8 cellular contexts compared by ENCODE assay signal in genomic region chr19:38900220-38900629, GRCh38. TPM values are rescaled to one million over a fixed set of nuclear protein-coding genes. Genes with fewer than 3 reads are reported as not detected.
A peak's percentile ranks its signal among the peaks of the same experiment; 100 is the strongest.
DNase-seq lines count a peak whose midpoint lies in the region; ATAC-seq lines count a peak whose summit lies in the region.

No MANE protein-coding gene starts in this region.

- WGBS in thymus: 6% methylated on average over 7 of the region's 7 CpGs

- H3K36me3 ChIP-seq in thymus (ENCODE audit: control insufficient read depth, insufficient read depth): peaks cover 9% of the 10 kb centered on the region

- H3K27ac ChIP-seq in layer of hippocampus (ENCODE audit: low read depth, low read length) (peak overlapping the region; percentile 94), thymus (ENCODE audit: low read depth) (peak overlapping the region; percentile 78)

- peaks cover 40% of the 10 kb centered on the region for H3K4me1 Mint-ChIP-seq in activated CD8-positive, alpha-beta memory T cell treated with anti-CD3 and anti-CD28 coated beads, Interleukin-2, amount 10 ng/mL, durations not matched to agents 7 days and 5 days
- H3K4me1 Mint-ChIP-seq in activated naive CD8-positive, alpha-beta T cell (ENCODE audit: low read depth): peaks cover 42% of the 10 kb centered on the region

- H3K4me3 Mint-ChIP-seq in activated CD8-positive, alpha-beta memory T cell treated with anti-CD3 and anti-CD28 coated beads, Interleukin-2, amount 10 ng/mL, durations not matched to agents 7 days and 5 days: peak overlapping the region; percentile 97
- H3K4me3 Mint-ChIP-seq in activated naive CD8-positive, alpha-beta T cell: peak overlapping the region; percentile 99

- H3K9me3 Mint-ChIP-seq in activated CD8-positive, alpha-beta memory T cell treated with anti-CD3 and anti-CD28 coated beads, Interleukin-2, amount 10 ng/mL, durations not matched to agents 7 days and 5 days (ENCODE audit: low read depth): no peaks in the 10 kb centered on the region
- H3K9me3 Mint-ChIP-seq in activated naive CD8-positive, alpha-beta T cell (ENCODE audit: low read depth): no peaks in the 10 kb centered on the region

- peaks cover 28% of the 10 kb centered on the region for H3K36me3 Mint-ChIP-seq in activated CD8-positive, alpha-beta memory T cell treated with anti-CD3 and anti-CD28 coated beads, Interleukin-2, amount 10 ng/mL, durations not matched to agents 7 days and 5 days
- H3K36me3 Mint-ChIP-seq in activated naive CD8-positive, alpha-beta T cell: peaks cover 4% of the 10 kb centered on the region

- DNase-seq in activated CD8-positive, alpha-beta memory T cell treated with anti-CD3 and anti-CD28 coated beads, Interleukin-2, amount 10 ng/mL, durations not matched to agents 7 days and 5 days: no peak
- no peak for DNase-seq in activated CD8-positive, alpha-beta memory T cell treated with anti-CD3 and anti-CD28 coated beads for 24 hours
- no peak for DNase-seq in NCI-H524 treated with DMSO at 0.1 percent for 48 hours (lab: John Stamatoyannopoulos, UW)
- DNase-seq in SKM-1 treated with dmso at 0.1 percent for 144 hours (lab: John Stamatoyannopoulos, UW; ENCODE audit: unreplicated experiment): no peak

- CTCF ChIA-PET in activated CD8-positive, alpha-beta memory T cell treated with anti-CD3 and anti-CD28 coated beads, Interleukin-2, amount 10 ng/mL, durations not matched to agents 7 days and 5 days (lab: Charles Lee): interaction anchor here (0.6 to 4.0 kb wide), 10 partner anchors 13 to 581 kb away, joined by 3 to 34 read pairs (median 4); partner anchors contain the start of genes FAM98C, MRPS12 and SARS2

- H3K4me1 ChIP-seq in thymus (ENCODE audit: control insufficient read depth, insufficient read depth, low read length): peaks cover 6% of the 10 kb centered on the region

- no peak for ATAC-seq in activated CD8-positive, alpha-beta memory T cell treated with anti-CD3 and anti-CD28 coated beads, Interleukin-2, amount 10 ng/mL, durations not matched to agents 7 days and 5 days
- no peak for ATAC-seq in GM19455 (IDR thresholded peaks at IDR 0.05; ENCODE audit: unreplicated experiment)

- peak overlapping the region; percentile 92 for H3K27ac Mint-ChIP-seq in activated CD8-positive, alpha-beta memory T cell treated with anti-CD3 and anti-CD28 coated beads, Interleukin-2, amount 10 ng/mL, durations not matched to agents 7 days and 5 days
- peak overlapping the region; percentile 96 for H3K27ac Mint-ChIP-seq in activated naive CD8-positive, alpha-beta T cell

- H3K27me3 ChIP-seq in layer of hippocampus (ENCODE audit: control insufficient read depth, insufficient read depth, low read length) (no peaks in the 10 kb centered on the region), thymus (ENCODE audit: control insufficient read depth, insufficient read depth) (no peaks in the 10 kb centered on the region)

- H3K4me3 ChIP-seq in thymus (ENCODE audit: low read length): peak overlapping the region; percentile 84

- H3K9me3 ChIP-seq in thymus (ENCODE audit: control insufficient read depth): no peaks in the 10 kb centered on the region

- H3K27me3 Mint-ChIP-seq in activated CD8-positive, alpha-beta memory T cell treated with anti-CD3 and anti-CD28 coated beads, Interleukin-2, amount 10 ng/mL, durations not matched to agents 7 days and 5 days: no peaks in the 10 kb centered on the region
- no peaks in the 10 kb centered on the region for H3K27me3 Mint-ChIP-seq in activated naive CD8-positive, alpha-beta T cell

RNA-seq across cellular contexts. Expression of gene NFKBIB, which starts 0.5 kb away (rescaled TPM):
- total RNA-seq in activated CD8-positive, alpha-beta memory T cell treated with anti-CD3 and anti-CD28 coated beads, Interleukin-2, amount 10 ng/mL, durations not matched to agents 7 days and 5 days: 10 to 100 TPM; 44.7 to 65.7 TPM
- 23.6 TPM for polyA plus RNA-seq in thymus

RNA-seq across cellular contexts. Expression of gene SIRT2, which starts 0.8 kb away (rescaled TPM):
- total RNA-seq in activated CD8-positive, alpha-beta memory T cell treated with anti-CD3 and anti-CD28 coated beads, Interleukin-2, amount 10 ng/mL, durations not matched to agents 7 days and 5 days: 10 to 100 TPM; 47.1 to 47.8 TPM
- 38.3 TPM for polyA plus RNA-seq in thymus

RNA-seq across cellular contexts. Expression of gene CCER2, which starts 11.8 kb away (rescaled TPM):
- total RNA-seq in activated CD8-positive, alpha-beta memory T cell treated with anti-CD3 and anti-CD28 coated beads, Interleukin-2, amount 10 ng/mL, durations not matched to agents 7 days and 5 days: under 1 TPM; 0.49 to 0.85 TPM
- 2.1 TPM for polyA plus RNA-seq in thymus

RNA-seq across cellular contexts. Expression of gene RINL, which starts 22.1 kb away (rescaled TPM):
- total RNA-seq in activated CD8-positive, alpha-beta memory T cell treated with anti-CD3 and anti-CD28 coated beads, Interleukin-2, amount 10 ng/mL, durations not matched to agents 7 days and 5 days: 10 to 100 TPM; 80.1 to 81.0 TPM
- polyA plus RNA-seq in thymus: 38.2 TPM

RNA-seq across cellular contexts. Expression of gene SARS2, which starts 30.3 kb away (rescaled TPM):
- 10 to 100 TPM; 45.7 to 46.4 TPM for total RNA-seq in activated CD8-positive, alpha-beta memory T cell treated with anti-CD3 and anti-CD28 coated beads, Interleukin-2, amount 10 ng/mL, durations not matched to agents 7 days and 5 days
- 30.9 TPM for polyA plus RNA-seq in thymus
